In the genomic region with DNA sequence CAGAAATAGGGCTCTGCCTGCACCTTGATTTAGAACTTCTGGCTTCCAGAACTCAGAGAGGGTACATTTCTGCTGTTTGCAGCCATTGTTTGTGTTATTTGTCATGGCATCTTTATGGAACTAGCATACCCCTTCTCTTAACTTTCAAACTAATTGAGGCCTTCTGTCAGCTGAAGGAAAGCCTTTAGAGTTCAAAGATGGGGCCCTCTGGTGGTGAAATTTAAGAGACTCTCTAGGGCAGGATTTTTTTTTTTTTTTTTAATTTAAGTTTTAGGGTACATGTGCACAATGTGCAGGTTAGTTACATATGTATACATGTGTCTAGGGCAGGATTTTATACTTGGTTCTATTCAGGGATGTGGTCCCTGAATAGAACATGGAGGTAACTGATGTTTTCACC, we compare ENCODE assay signal across 10 cellular contexts.
DNase-seq lines count a peak whose midpoint lies in the region; ATAC-seq and TF ChIP-seq lines count a peak whose summit lies in the region.
"Had no signal": no experiment of that assay in that cellular context is flagged by ENCODE, and none has a peak within 500 bp of the region (broad histone marks: within the 10 kb centered on the region; RNA-seq: fewer than 3 reads in every experiment).

No MANE protein-coding gene starts in this region.

- H3K9me3 ChIP-seq in mammary epithelial cell (replicated peaks; ENCODE audit: insufficient read depth, low read length) (no peaks in the 10 kb centered on the region), prostate gland (no peaks in the 10 kb centered on the region)

- H4K20me1 ChIP-seq in mammary epithelial cell (ENCODE audit: insufficient read depth, low read length): no peaks in the 10 kb centered on the region

- intact Hi-C loops in activated CD8-positive, alpha-beta T cell treated with anti-CD3 and anti-CD28 coated beads for 36 hours (cut with micrococcal nuclease): no loop called here
- intact Hi-C loops in mammary epithelial cell (cut with micrococcal nuclease) (no loop called here), prostate gland (cut with DNase I) (no loop called here)

- H3K27ac Mint-ChIP-seq in activated CD8-positive, alpha-beta T cell treated with anti-CD3 and anti-CD28 coated beads for 36 hours: no peak overlapping the region
- no peak overlapping the region for H3K27ac Mint-ChIP-seq in activated CD8-positive, alpha-beta T cell treated with anti-CD3 and anti-CD28 coated beads, Interleukin-2, amount 10 ng/mL, durations not matched to agents 7 days and 5 days
- H3K27ac Mint-ChIP-seq: dendritic cell treated with granulocyte-macrophage colony-stimulating factor and Interleukin-4, amounts not matched to agents 40 ng/mL and 50 ng/mL, for 4 days had no signal

- DNase-seq in activated CD8-positive, alpha-beta T cell treated with anti-CD3 and anti-CD28 coated beads for 36 hours: no peak
- DNase-seq in activated CD8-positive, alpha-beta T cell treated with anti-CD3 and anti-CD28 coated beads, Interleukin-2, amount 10 ng/mL, durations not matched to agents 7 days and 5 days: no peak
- DNase-seq in LoVo (ENCODE audit: low spot score) (peak; percentile 22), mammary epithelial cell (no peak), smooth muscle cell of the brain vasculature (ENCODE audit: low read depth, low spot score) (peak; percentile 17), prostate gland (ENCODE audit: low spot score) (no peak)
- DNase-seq in activated naive CD4-positive, alpha-beta T cell treated with anti-CD3 and anti-CD28 coated beads, Interleukin-2, amount 50 U/mL, for 16 hours: no peak
- DNase-seq: stimulated activated CD4-positive, alpha-beta T cell treated with anti-CD3 and anti-CD28 coated beads, Interleukin-4, amount 100 ng/mL, for 1 hour had no signal

- TF ChIP-seq CTCF in activated CD8-positive, alpha-beta T cell treated with anti-CD3 and anti-CD28 coated beads for 36 hours (IDR thresholded peaks at IDR 0.05): peak; percentile 38
- TF ChIP-seq CTCF in mammary epithelial cell (conservative IDR thresholded peaks at IDR 0.05 in 1 of 2, IDR thresholded peaks at IDR 0.05 in 1 of 2; ENCODE audit: extremely low read depth in 1 of 2, insufficient read depth in 1 of 2, low read depth in 1 of 2, low read length in 2 of 2) (peak; percentile 9 to 30), prostate gland (IDR thresholded peaks at IDR 0.05) (peak in 1 of 4 experiments; percentile 8)

- POLR2A ChIA-PET in activated CD8-positive, alpha-beta T cell treated with anti-CD3 and anti-CD28 coated beads for 36 hours (lab: Charles Lee): no interaction called here
- POLR2A ChIA-PET in activated CD8-positive, alpha-beta T cell treated with anti-CD3 and anti-CD28 coated beads, Interleukin-2, amount 10 ng/mL, durations not matched to agents 7 days and 5 days (lab: Charles Lee): no interaction called here

- H3K27me3 ChIP-seq in mammary epithelial cell (ENCODE audit: insufficient read depth, low read length): no peaks in the 10 kb centered on the region
- H3K27me3 ChIP-seq in prostate gland (replicated peaks; ENCODE audit: insufficient read depth): no peaks in the 10 kb centered on the region

- ATAC-seq in activated CD8-positive, alpha-beta T cell treated with anti-CD3 and anti-CD28 coated beads for 36 hours: no peak
- no peak for ATAC-seq in activated CD8-positive, alpha-beta T cell treated with anti-CD3 and anti-CD28 coated beads, Interleukin-2, amount 10 ng/mL, durations not matched to agents 7 days and 5 days
- no peak for ATAC-seq in HG02759 (IDR thresholded peaks at IDR 0.05; ENCODE audit: unreplicated experiment)

- no TSS peak for BruUV-seq in mammary epithelial cell (replicated peaks; lab: Mats Ljungman, UMichigan)

- H3K27ac ChIP-seq in mammary epithelial cell (ENCODE audit: insufficient read depth, low read depth, low read length): no peak overlapping the region
- no peak overlapping the region for H3K27ac ChIP-seq in prostate gland

- CTCF ChIA-PET in activated CD8-positive, alpha-beta T cell treated with anti-CD3 and anti-CD28 coated beads for 36 hours (lab: Charles Lee): interaction anchor here (0.6 to 0.9 kb wide), 2 partner anchors 371 to 680 kb away, joined by 3 read pairs; no protein-coding TSS in a partner anchor
- CTCF ChIA-PET in activated CD8-positive, alpha-beta T cell treated with anti-CD3 and anti-CD28 coated beads, Interleukin-2, amount 10 ng/mL, durations not matched to agents 7 days and 5 days (lab: Charles Lee): interaction anchor here (0.6 kb wide), 1 partner anchor 602 kb away, joined by 3 read pairs; no protein-coding TSS in a partner anchor
- CTCF ChIA-PET in mammary epithelial cell (lab: Charles Lee; ENCODE audit: low non-redundant PET): no interaction called here

- H3K9ac ChIP-seq in mammary epithelial cell (ENCODE audit: insufficient read depth, low read length): no peak overlapping the region

- H3K36me3 ChIP-seq in mammary epithelial cell (ENCODE audit: insufficient read depth, low read length): no peaks in the 10 kb centered on the region
- no peaks in the 10 kb centered on the region for H3K36me3 ChIP-seq in prostate gland

- no peaks in the 10 kb centered on the region for H3K36me3 Mint-ChIP-seq in activated CD8-positive, alpha-beta T cell treated with anti-CD3 and anti-CD28 coated beads for 36 hours (ENCODE audit: low read depth)
- H3K36me3 Mint-ChIP-seq in activated CD8-positive, alpha-beta T cell treated with anti-CD3 and anti-CD28 coated beads, Interleukin-2, amount 10 ng/mL, durations not matched to agents 7 days and 5 days (ENCODE audit: low read depth): no peaks in the 10 kb centered on the region

- no peak overlapping the region for H2AFZ ChIP-seq in mammary epithelial cell (ENCODE audit: low read depth, low read length)

- H3K4me3 Mint-ChIP-seq in activated CD8-positive, alpha-beta T cell treated with anti-CD3 and anti-CD28 coated beads for 36 hours: no peak overlapping the region
- H3K4me3 Mint-ChIP-seq in activated CD8-positive, alpha-beta T cell treated with anti-CD3 and anti-CD28 coated beads, Interleukin-2, amount 10 ng/mL, durations not matched to agents 7 days and 5 days: no peak overlapping the region
- H3K4me3 Mint-ChIP-seq: dendritic cell treated with granulocyte-macrophage colony-stimulating factor and Interleukin-4, amounts not matched to agents 40 ng/mL and 50 ng/mL, for 4 days had no signal

- H3K4me1 Mint-ChIP-seq in activated CD8-positive, alpha-beta T cell treated with anti-CD3 and anti-CD28 coated beads for 36 hours (ENCODE audit: low read depth): no peaks in the 10 kb centered on the region
- H3K4me1 Mint-ChIP-seq in activated CD8-positive, alpha-beta T cell treated with anti-CD3 and anti-CD28 coated beads, Interleukin-2, amount 10 ng/mL, durations not matched to agents 7 days and 5 days (ENCODE audit: low read depth): no peaks in the 10 kb centered on the region

- H3K9me3 Mint-ChIP-seq in activated CD8-positive, alpha-beta T cell treated with anti-CD3 and anti-CD28 coated beads for 36 hours: no peaks in the 10 kb centered on the region
- H3K9me3 Mint-ChIP-seq in activated CD8-positive, alpha-beta T cell treated with anti-CD3 and anti-CD28 coated beads, Interleukin-2, amount 10 ng/mL, durations not matched to agents 7 days and 5 days (ENCODE audit: insufficient read depth): no peaks in the 10 kb centered on the region
- H3K9me3 Mint-ChIP-seq: dendritic cell treated with granulocyte-macrophage colony-stimulating factor and Interleukin-4, amounts not matched to agents 40 ng/mL and 50 ng/mL, for 4 days had no signal

- no peak for TF ChIP-seq POLR2A in prostate gland (IDR thresholded peaks at IDR 0.05)

- in situ Hi-C loops in mammary epithelial cell (cut with MboI; ENCODE audit: low sequenced_read_pairs in 2 of 2): no loop called here

- H3K79me2 ChIP-seq in mammary epithelial cell (ENCODE audit: insufficient read depth, low read length): no peaks in the 10 kb centered on the region

- no peak overlapping the region for H3K4me3 ChIP-seq in mammary epithelial cell (replicated peaks in 1 of 3; ENCODE audit: insufficient read depth in 1 of 3, low read depth in 2 of 3, low read length in 3 of 3)
- H3K4me3 ChIP-seq in prostate gland: no peak overlapping the region

- no peaks in the 10 kb centered on the region for H3K4me1 ChIP-seq in mammary epithelial cell (ENCODE audit: insufficient read depth, low read length)
- no peaks in the 10 kb centered on the region for H3K4me1 ChIP-seq in prostate gland (replicated peaks)

- no peak overlapping the region for H3K4me2 ChIP-seq in mammary epithelial cell (ENCODE audit: insufficient read depth, low read depth, low read length)

- H3K27me3 Mint-ChIP-seq in activated CD8-positive, alpha-beta T cell treated with anti-CD3 and anti-CD28 coated beads for 36 hours: no peaks in the 10 kb centered on the region
- H3K27me3 Mint-ChIP-seq in activated CD8-positive, alpha-beta T cell treated with anti-CD3 and anti-CD28 coated beads, Interleukin-2, amount 10 ng/mL, durations not matched to agents 7 days and 5 days (ENCODE audit: low read depth): no peaks in the 10 kb centered on the region
- H3K27me3 Mint-ChIP-seq: dendritic cell treated with granulocyte-macrophage colony-stimulating factor and Interleukin-4, amounts not matched to agents 40 ng/mL and 50 ng/mL, for 4 days had no signal

- dilution Hi-C loops in mammary epithelial cell (cut with HindIII; ENCODE audit: low sequenced_read_pairs): no loop called here

Comparison
In these comparisons a context has a peak if more than half of its experiments do, and no peak if none do; other contexts are left out.
1. DNase-seq: peak in LoVo (single experiment) and smooth muscle cell of the brain vasculature (single experiment); none in activated CD8-positive, alpha-beta T cell treated with anti-CD3 and anti-CD28 coated beads for 36 hours (single experiment), activated CD8-positive, alpha-beta T cell treated with anti-CD3 and anti-CD28 coated beads, Interleukin-2, amount 10 ng/mL, durations not matched to agents 7 days and 5 days (single experiment), mammary epithelial cell (single experiment), activated naive CD4-positive, alpha-beta T cell treated with anti-CD3 and anti-CD28 coated beads, Interleukin-2, amount 50 U/mL, for 16 hours (single experiment) and prostate gland (single experiment).